ENCODE assay signal across 7 cellular contexts in the genomic region with DNA sequence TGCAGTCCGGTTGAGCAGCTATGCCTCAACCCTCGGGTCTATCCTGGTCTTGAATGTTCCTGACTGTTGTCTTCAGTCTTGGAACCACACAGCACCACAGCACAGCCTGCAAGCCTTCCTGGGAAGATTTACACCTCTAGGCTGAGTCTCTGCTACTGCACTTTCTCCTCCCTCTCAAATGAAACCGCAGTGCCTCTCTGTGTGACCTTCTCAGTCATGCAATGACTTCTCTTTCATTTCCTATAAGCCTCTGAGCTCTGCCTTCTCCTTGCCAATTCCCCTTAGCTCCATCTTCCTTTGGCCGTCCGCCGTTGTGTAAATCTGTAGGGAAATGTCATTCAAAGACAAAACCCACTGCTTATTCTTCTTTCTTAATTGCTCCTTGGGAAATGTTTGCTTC.
A peak's percentile ranks its signal among the peaks of the same experiment; 100 is the strongest.
DNase-seq lines count a peak whose midpoint lies in the region; ATAC-seq and TF ChIP-seq lines count a peak whose summit lies in the region.
"Not testable (repeated sequence)": the region's sequence is repeated elsewhere in the genome, so short reads cannot be mapped to it uniquely, and the experiment has no call there.

No MANE protein-coding gene starts in this region.

- H3K9ac ChIP-seq in Karpas-422 (ENCODE audit: low read length): peak overlapping the region; percentile 39; the same call in 1 of the 2 replicates
- not testable (repeated sequence) for H3K9ac ChIP-seq in mammary epithelial cell (ENCODE audit: insufficient read depth, low read length)

- not testable (repeated sequence) for H3K9me2 ChIP-seq in Karpas-422 (replicated peaks; ENCODE audit: insufficient read depth, low read length)

- H3K36me3 ChIP-seq in Karpas-422 (ENCODE audit: insufficient read depth, low read length); mammary epithelial cell (ENCODE audit: insufficient read depth, low read length); lung (ENCODE audit: control insufficient read depth in 2 of 2, insufficient read depth in 2 of 2, low read length in 2 of 2): not testable (repeated sequence)

- not testable (repeated sequence) for H3K27me3 ChIP-seq in Karpas-422 (ENCODE audit: low read length); mammary epithelial cell (ENCODE audit: insufficient read depth, low read length); lung (ENCODE audit: control insufficient read depth, insufficient read depth)

- H3K27me3 Mint-ChIP-seq in activated CD4-positive, alpha-beta T cell treated with anti-CD3 and anti-CD28 coated beads, Interleukin-2, amount 10 ng/mL, durations not matched to agents 7 days and 5 days: not testable (repeated sequence)

- BruUV-seq in mammary epithelial cell (replicated peaks; lab: Mats Ljungman, UMichigan): not testable (repeated sequence)

- H3K9me3 Mint-ChIP-seq in activated CD4-positive, alpha-beta T cell treated with anti-CD3 and anti-CD28 coated beads, Interleukin-2, amount 10 ng/mL, durations not matched to agents 7 days and 5 days: not testable (repeated sequence)

- not testable (repeated sequence) for H2AFZ ChIP-seq in Karpas-422 (ENCODE audit: low read length); mammary epithelial cell (ENCODE audit: low read depth, low read length)

- intact Hi-C loops in mammary epithelial cell (cut with micrococcal nuclease): not testable (repeated sequence)

- in situ Hi-C loops in mammary epithelial cell (cut with MboI; ENCODE audit: low sequenced_read_pairs in 2 of 2): not testable (repeated sequence)

- not testable (repeated sequence) for TF ChIP-seq CTCF in mammary epithelial cell (conservative IDR thresholded peaks at IDR 0.05 in 1 of 2, IDR thresholded peaks at IDR 0.05 in 1 of 2; ENCODE audit: extremely low read depth in 1 of 2, insufficient read depth in 1 of 2, low read depth in 1 of 2, low read length in 2 of 2); lung (IDR thresholded peaks at IDR 0.05; ENCODE audit: control extremely low read depth, extremely low read depth)

- CTCF ChIA-PET in activated CD4-positive, alpha-beta T cell treated with anti-CD3 and anti-CD28 coated beads, Interleukin-2, amount 10 ng/mL, durations not matched to agents 7 days and 5 days (lab: Charles Lee); mammary epithelial cell (lab: Charles Lee; ENCODE audit: low non-redundant PET): not testable (repeated sequence)

- H3K36me3 Mint-ChIP-seq in activated CD4-positive, alpha-beta T cell treated with anti-CD3 and anti-CD28 coated beads, Interleukin-2, amount 10 ng/mL, durations not matched to agents 7 days and 5 days (ENCODE audit: low read depth): not testable (repeated sequence)

- not testable (repeated sequence) for H3K79me2 ChIP-seq in Karpas-422 (ENCODE audit: low read length); mammary epithelial cell (ENCODE audit: insufficient read depth, low read length)

- dilution Hi-C loops in mammary epithelial cell (cut with HindIII; ENCODE audit: low sequenced_read_pairs): not testable (repeated sequence)

- not testable (repeated sequence) for H3K4me3 Mint-ChIP-seq in activated CD4-positive, alpha-beta T cell treated with anti-CD3 and anti-CD28 coated beads, Interleukin-2, amount 10 ng/mL, durations not matched to agents 7 days and 5 days

- H3K4me1 Mint-ChIP-seq in activated CD4-positive, alpha-beta T cell treated with anti-CD3 and anti-CD28 coated beads, Interleukin-2, amount 10 ng/mL, durations not matched to agents 7 days and 5 days: peaks cover 16% of the 10 kb centered on the region

- peak; percentile 72 for ATAC-seq in GM18519 (IDR thresholded peaks at IDR 0.05; ENCODE audit: low FRiP score, unreplicated experiment)
- peak; percentile 63 for ATAC-seq in GM21526 (IDR thresholded peaks at IDR 0.05; ENCODE audit: low FRiP score, unreplicated experiment)
- ATAC-seq in HG03039 (IDR thresholded peaks at IDR 0.05; ENCODE audit: unreplicated experiment): peak; percentile 58
- peak; percentile 58 for ATAC-seq in lung (ENCODE audit: insufficient read depth, low FRiP score)

- not testable (repeated sequence) for H4K20me1 ChIP-seq in Karpas-422 (ENCODE audit: insufficient read depth, low read depth, low read length); mammary epithelial cell (ENCODE audit: insufficient read depth, low read length)

- POLR2A ChIA-PET in activated CD4-positive, alpha-beta T cell treated with anti-CD3 and anti-CD28 coated beads, Interleukin-2, amount 10 ng/mL, durations not matched to agents 7 days and 5 days (lab: Charles Lee): not testable (repeated sequence)

- not testable (repeated sequence) for H3K4me3 ChIP-seq in Karpas-422 (ENCODE audit: low read length); mammary epithelial cell (replicated peaks in 1 of 3; ENCODE audit: insufficient read depth in 1 of 3, low read depth in 2 of 3, low read length in 3 of 3); lung

- H3K9me3 ChIP-seq in Karpas-422 (ENCODE audit: low read length); mammary epithelial cell (replicated peaks; ENCODE audit: insufficient read depth, low read length); lung (ENCODE audit: control insufficient read depth in 2 of 2, insufficient read depth in 1 of 2, low read length in 1 of 2): not testable (repeated sequence)

- peak overlapping the region; percentile 32 for H3K4me2 ChIP-seq in Karpas-422 (ENCODE audit: low read depth, low read length, poor library complexity, severe bottlenecking)
- not testable (repeated sequence) for H3K4me2 ChIP-seq in mammary epithelial cell (ENCODE audit: insufficient read depth, low read depth, low read length)

- peak overlapping the region; percentile 20 for H3K27ac Mint-ChIP-seq in activated CD4-positive, alpha-beta T cell treated with anti-CD3 and anti-CD28 coated beads, Interleukin-2, amount 10 ng/mL, durations not matched to agents 7 days and 5 days

- DNase-seq in Karpas-422; activated CD4-positive, alpha-beta T cell treated with anti-CD3 and anti-CD28 coated beads, Interleukin-2, amount 10 ng/mL, durations not matched to agents 7 days and 5 days; lung (ENCODE audit: low spot score): not testable (repeated sequence)
- peak; percentile 1 for DNase-seq in mammary epithelial cell

- 64% methylated on average over 5 of the region's 6 CpGs for WGBS in mammary epithelial cell (ENCODE audit: low coverage, missing lambda C conversion rate)
- 26 to 31% methylated on average over 5 of the region's 6 CpGs for WGBS in lung, 2 donors

- not testable (repeated sequence) for H3K27ac ChIP-seq in Karpas-422 (ENCODE audit: low read length); mammary epithelial cell (ENCODE audit: insufficient read depth, low read depth, low read length); lung (ENCODE audit: low read depth in 1 of 2, low read length in 1 of 2)

- H3K4me1 ChIP-seq in Karpas-422 (ENCODE audit: low read length): peaks cover 15% of the 10 kb centered on the region
- not testable (repeated sequence) for H3K4me1 ChIP-seq in mammary epithelial cell (ENCODE audit: insufficient read depth, low read length); lung (ENCODE audit: control insufficient read depth in 2 of 2, insufficient read depth in 2 of 2, low read length in 2 of 2)
